ENCODE assay signal across 18 cellular contexts in genomic region chr3:39184968-39185285, GRCh38. TPM values are rescaled to one million over a fixed set of nuclear protein-coding genes. Genes with fewer than 3 reads are reported as not detected.
DNase-seq lines count a peak whose midpoint lies in the region; ATAC-seq and TF ChIP-seq lines count a peak whose summit lies in the region.
"Had no signal": no experiment of that assay in that cellular context is flagged by ENCODE, and none has a peak within 500 bp of the region (broad histone marks: within the 10 kb centered on the region; RNA-seq: fewer than 3 reads in every experiment).

No MANE protein-coding gene starts in this region.

- in situ Hi-C loops in gastrocnemius medialis (cut with MboI; ENCODE audit: low sequenced_read_pairs in 4 of 4), result loop anchor here in 1 of 4 donors (25.0 kb wide), 1 partner anchor 1277 kb away; the partner anchor contains the start of gene RPL14

- no peak overlapping the region for H3K4me3 Mint-ChIP-seq in chondrocyte (ENCODE audit: unreplicated experiment)
- H3K4me3 Mint-ChIP-seq: CD4-positive, alpha-beta T cell; IgD-negative memory B cell had no signal

- intact Hi-C loops in left ventricle myocardium inferior (cut with micrococcal nuclease), result loop anchor here (5.0 kb wide), 1 partner anchor 102 kb away; no protein-coding TSS in a partner anchor
- intact Hi-C loops in Right ventricle myocardium inferior (cut with DNase I), result no loop called here
- intact Hi-C loops in gastrocnemius medialis (cut with DNase I; ENCODE audit: low total_unique reads), result loop anchor here (5.0 kb wide), 1 partner anchor 197 kb away; the partner anchor contains the start of gene SLC25A38

- TF ChIP-seq CTCF in left ventricle myocardium inferior (IDR thresholded peaks at IDR 0.05; ENCODE audit: borderline replicate concordance) (no peak), chondrocyte (IDR thresholded peaks at IDR 0.05) (no peak), gastrocnemius medialis (IDR thresholded peaks at IDR 0.05 in 4 of 5, conservative IDR thresholded peaks at IDR 0.05 in 1 of 5) (no peak)

- peaks cover 42% of the 10 kb centered on the region for H3K36me3 ChIP-seq in left ventricle myocardium inferior
- peaks cover 0 to 41% of the 10 kb centered on the region in 2 donors for H3K36me3 ChIP-seq in gastrocnemius medialis
- H3K36me3 ChIP-seq: BLaER1 treated with 17β-estradiol and CSF1 and Interleukin-3, amounts not matched to agents 10 nM and 100 nM; HAP-1 had no signal

- no peaks in the 10 kb centered on the region for H3K9me3 ChIP-seq in left ventricle myocardium inferior (replicated peaks)
- H3K9me3 ChIP-seq in gastrocnemius medialis, result no peaks in the 10 kb centered on the region
- H3K9me3 ChIP-seq: BLaER1 treated with 17β-estradiol and CSF1 and Interleukin-3, amounts not matched to agents 10 nM and 100 nM; HAP-1 had no signal

- H3K4me3 ChIP-seq in left ventricle myocardium inferior (no peak overlapping the region), gastrocnemius medialis (no peak overlapping the region)
- H3K4me3 ChIP-seq: BLaER1 treated with 17β-estradiol and CSF1 and Interleukin-3, amounts not matched to agents 10 nM and 100 nM; HAP-1 had no signal

- ATAC-seq in Right ventricle myocardium inferior, result no peak
- ATAC-seq in gastrocnemius medialis, result no peak

- peak overlapping the region; percentile 94 for H3K27ac ChIP-seq in left ventricle myocardium inferior (replicated peaks)
- peak overlapping the region; percentile 86 to 100 (median 94) for H3K27ac ChIP-seq in gastrocnemius medialis
- H3K27ac ChIP-seq: BLaER1 treated with 17β-estradiol and CSF1 and Interleukin-3, amounts not matched to agents 10 nM and 100 nM had no signal

- H3K9me3 Mint-ChIP-seq in chondrocyte (ENCODE audit: low read depth), result no peaks in the 10 kb centered on the region
- H3K9me3 Mint-ChIP-seq: CD4-positive, alpha-beta T cell; IgD-negative memory B cell had no signal

- no peak overlapping the region for H3K27ac Mint-ChIP-seq in chondrocyte (ENCODE audit: unreplicated experiment)
- H3K27ac Mint-ChIP-seq: CD4-positive, alpha-beta T cell had no signal

- no peak for TF ChIP-seq POLR2A in gastrocnemius medialis (IDR thresholded peaks at IDR 0.05)

- DNase-seq in left ventricle myocardium inferior, result no peak
- no peak for DNase-seq in Right ventricle myocardium inferior (ENCODE audit: missing footprints)
- DNase-seq in chondrocyte (ENCODE audit: low spot score), result peak; percentile 72
- no peak for DNase-seq in gastrocnemius medialis
- no peak for DNase-seq in NCI-H1436 treated with DMSO at 0.1 percent for 48 hours (lab: John Stamatoyannopoulos, UW)
- DNase-seq in SK-N-DZ (ENCODE audit: low spot score), result no peak
- DNase-seq in DMS114 treated with DMSO at 0.1 percent for 48 hours (lab: John Stamatoyannopoulos, UW; ENCODE audit: unreplicated experiment), result no peak
- DNase-seq: ACHN; CD4-positive, alpha-beta T cell; DMS153; DMS79 treated with DMSO at 0.1 percent for 48 hours; EL had no signal

- H3K27me3 ChIP-seq in left ventricle myocardium inferior (ENCODE audit: low read depth), result no peaks in the 10 kb centered on the region
- no peaks in the 10 kb centered on the region for H3K27me3 ChIP-seq in gastrocnemius medialis
- H3K27me3 ChIP-seq: BLaER1 treated with 17β-estradiol and CSF1 and Interleukin-3, amounts not matched to agents 10 nM and 100 nM had no signal

- no peaks in the 10 kb centered on the region for H3K27me3 Mint-ChIP-seq in chondrocyte (ENCODE audit: low read depth)
- H3K27me3 Mint-ChIP-seq: CD4-positive, alpha-beta T cell had no signal

- peaks cover 14% of the 10 kb centered on the region for H3K4me1 Mint-ChIP-seq in chondrocyte (ENCODE audit: low read depth)

- H3K36me3 Mint-ChIP-seq in chondrocyte (ENCODE audit: low read depth), result no peaks in the 10 kb centered on the region
- H3K36me3 Mint-ChIP-seq: IgD-negative memory B cell had no signal

- peaks cover 92% of the 10 kb centered on the region for H3K4me1 ChIP-seq in left ventricle myocardium inferior
- H3K4me1 ChIP-seq in gastrocnemius medialis, result peaks cover 69% of the 10 kb centered on the region in 2 donors

RNA-seq across cellular contexts. Expression of gene XIRP1, which starts 7.5 kb away (rescaled TPM):
- 386 TPM for total RNA-seq in left ventricle myocardium inferior
- 317 TPM for total RNA-seq in Right ventricle myocardium inferior
- total RNA-seq in chondrocyte, result 0.10 TPM in 2 of 3 replicates, not detected in the other
- total RNA-seq in gastrocnemius medialis, result 100 to 1,000 TPM in 2 of 4 donors, 10 to 100 TPM in 2; 52.4 to 329 (median 128) TPM
- not detected in 2 replicates for polyA plus RNA-seq in SK-N-DZ (2014; cell fraction: cytosol; rRNA removed)
- not detected in 2 replicates for polyA plus RNA-seq in SK-N-DZ (2014; cell fraction: nucleus; rRNA removed)
- total RNA-seq: A172; CD4-positive, alpha-beta T cell; H1; HT-29 had no signal
- polyA plus RNA-seq: H1, IgD-negative memory B cell had no signal

RNA-seq across cellular contexts. Expression of gene CSRNP1, which starts 31.5 kb away (rescaled TPM):
- total RNA-seq in left ventricle myocardium inferior (12.1 TPM), Right ventricle myocardium inferior (12.9 TPM), chondrocyte (15.2 to 22.3 TPM (median 21.2 TPM) in 3 replicates), gastrocnemius medialis (10 to 100 TPM; 27.5 to 66.8 (median 42.3) TPM)
- polyA plus RNA-seq in SK-N-DZ (2014; cell fraction: cytosol; rRNA removed), result 1.2 and 1.5 TPM in 2 replicates
- 0.33 and 2.7 TPM in 2 replicates for polyA plus RNA-seq in SK-N-DZ (2014; cell fraction: nucleus; rRNA removed)

Comparison
In these comparisons a context has a peak if more than half of its experiments do, and no peak if none do; other contexts are left out.
1. RNA of gene XIRP1, which starts 7.5 kb away (total RNA-seq): 386 TPM in left ventricle myocardium inferior (single experiment), 317 TPM in Right ventricle myocardium inferior (single experiment) and 52.4 to 329 TPM in gastrocnemius medialis; 0.10 TPM in chondrocyte; every median in the first group is over 10 times any median in the second.